In the genomic region with DNA sequence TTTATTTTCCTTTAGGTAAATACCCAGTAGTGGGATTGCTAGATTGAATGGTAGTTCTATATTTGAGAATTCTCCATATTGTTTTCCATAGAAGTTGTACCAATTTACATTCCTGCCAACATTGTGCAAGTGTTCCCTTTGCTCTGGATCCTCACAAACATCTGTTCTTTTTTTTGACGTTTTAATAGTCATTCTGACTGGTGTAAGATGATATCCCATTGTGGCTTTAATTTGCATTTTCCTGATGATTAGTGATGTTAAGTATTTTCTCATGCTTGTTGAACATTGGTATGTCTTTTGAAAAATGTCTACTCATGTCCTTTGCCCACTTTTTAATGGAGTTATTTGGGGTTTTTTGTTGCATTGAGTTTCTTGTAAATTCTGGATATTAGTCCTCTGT, we compare ENCODE assay signal across 19 cellular contexts.
DNase-seq lines count a peak whose midpoint lies in the region; ATAC-seq and TF ChIP-seq lines count a peak whose summit lies in the region.
"Had no signal": no experiment of that assay in that cellular context is flagged by ENCODE, and none has a peak within 500 bp of the region (broad histone marks: within the 10 kb centered on the region; RNA-seq: fewer than 3 reads in every experiment).

No MANE protein-coding gene starts in this region.

- no peak overlapping the region for H3K4me3 Mint-ChIP-seq in MCF 10A (ENCODE audit: unreplicated experiment)
- H3K4me3 Mint-ChIP-seq in activated CD4-positive, alpha-beta T cell treated with anti-CD3 and anti-CD28 coated beads, Interleukin-2, amount 10 ng/mL, durations not matched to agents 7 days and 5 days = no peak overlapping the region
- H3K4me3 Mint-ChIP-seq: memory B cell; stimulated activated effector memory CD8-positive, alpha-beta T cell treated with anti-CD3 and anti-CD28 coated beads, Interleukin-12 subunit alpha, Interleukin-12 subunit beta, amount 100 ng/mL, for 72 hours; type B pancreatic cell had no signal

- H3K27ac ChIP-seq in breast epithelium (no peak overlapping the region), RWPE2 (ENCODE audit: poor library complexity, severe bottlenecking) (no peak overlapping the region)
- H3K27ac ChIP-seq: dorsolateral prefrontal cortex, gastrocnemius medialis, right lobe of liver had no signal

- H3K9me3 ChIP-seq in breast epithelium (no peaks in the 10 kb centered on the region), RWPE2 (ENCODE audit: severe bottlenecking) (no peaks in the 10 kb centered on the region)
- H3K9me3 ChIP-seq: gastrocnemius medialis, right lobe of liver had no signal

- intact Hi-C loops in MCF 10A (cut with micrococcal nuclease) (no loop called here), breast epithelium (cut with DNase I; ENCODE audit: low total_unique reads) (no loop called here), head of caudate nucleus (cut with DNase I) (no loop called here)

- no peaks in the 10 kb centered on the region for H3K27me3 Mint-ChIP-seq in MCF 10A (ENCODE audit: insufficient read depth, unreplicated experiment)
- no peaks in the 10 kb centered on the region for H3K27me3 Mint-ChIP-seq in activated CD4-positive, alpha-beta T cell treated with anti-CD3 and anti-CD28 coated beads, Interleukin-2, amount 10 ng/mL, durations not matched to agents 7 days and 5 days
- H3K27me3 Mint-ChIP-seq: memory B cell, type B pancreatic cell had no signal

- H3K9me3 Mint-ChIP-seq in MCF 10A (ENCODE audit: unreplicated experiment) = no peaks in the 10 kb centered on the region
- no peaks in the 10 kb centered on the region for H3K9me3 Mint-ChIP-seq in activated CD4-positive, alpha-beta T cell treated with anti-CD3 and anti-CD28 coated beads, Interleukin-2, amount 10 ng/mL, durations not matched to agents 7 days and 5 days
- H3K9me3 Mint-ChIP-seq: memory B cell; stimulated activated effector memory CD8-positive, alpha-beta T cell treated with anti-CD3 and anti-CD28 coated beads, Interleukin-12 subunit alpha, Interleukin-12 subunit beta, amount 100 ng/mL, for 72 hours; type B pancreatic cell had no signal

- BruUV-seq in MCF 10A (replicated peaks; lab: Mats Ljungman, UMichigan) = no TSS peak

- no peak for TF ChIP-seq POLR2A in breast epithelium (IDR thresholded peaks at IDR 0.05)

- POLR2A ChIA-PET in MCF 10A (lab: Yijun Ruan, JAX) = interaction anchor here (0.7 kb wide), 1 partner anchor 189 kb away, joined by 3 read pairs; no protein-coding TSS in a partner anchor
- POLR2A ChIA-PET in activated CD4-positive, alpha-beta T cell treated with anti-CD3 and anti-CD28 coated beads, Interleukin-2, amount 10 ng/mL, durations not matched to agents 7 days and 5 days (lab: Charles Lee) = no interaction called here

- TF ChIP-seq CTCF in MCF 10A (IDR thresholded peaks at IDR 0.05; ENCODE audit: unreplicated experiment) (no peak), breast epithelium (IDR thresholded peaks at IDR 0.05) (no peak), RWPE2 (IDR thresholded peaks at IDR 0.05; ENCODE audit: poor library complexity, severe bottlenecking) (no peak), fibroblast of mammary gland (conservative IDR thresholded peaks at IDR 0.05; ENCODE audit: control insufficient read depth, insufficient read depth, low read depth, low read length) (no peak)

- ATAC-seq in RWPE2 (ENCODE audit: low read depth) = peak; percentile 74
- ATAC-seq: gastrocnemius medialis; HCT116; right lobe of liver; stimulated activated effector memory CD8-positive, alpha-beta T cell treated with anti-CD3 and anti-CD28 coated beads, Interleukin-12 subunit alpha, Interleukin-12 subunit beta, amount 100 ng/mL, for 72 hours had no signal

- H3K27me3 ChIP-seq in breast epithelium = no peaks in the 10 kb centered on the region
- no peaks in the 10 kb centered on the region for H3K27me3 ChIP-seq in RWPE2 (ENCODE audit: insufficient read depth, poor library complexity, severe bottlenecking)
- H3K27me3 ChIP-seq: dorsolateral prefrontal cortex, gastrocnemius medialis, right lobe of liver had no signal

- DNase-seq in MCF 10A (ENCODE audit: unreplicated experiment) (peak; percentile 53), breast epithelium (ENCODE audit: low spot score in 2 of 2) (no peak), RWPE2 (ENCODE audit: low spot score) (no peak), fibroblast of mammary gland (ENCODE audit: low read depth) (peak; percentile 96), head of caudate nucleus (no peak), NCI-H510A (lab: John Stamatoyannopoulos, UW) (no peak)
- no peak for DNase-seq in stimulated activated CD4-positive, alpha-beta T cell treated with anti-CD3 and anti-CD28 coated beads, Interleukin-4, amount 100 ng/mL, for 24 hours
- no peak for DNase-seq in activated CD4-positive, alpha-beta T cell treated with anti-CD3 and anti-CD28 coated beads, Interleukin-2, amount 10 ng/mL, durations not matched to agents 7 days and 5 days
- DNase-seq: activated T-cell treated with anti-CD3 and anti-CD28 coated beads, Interleukin-2, amount 50 U/mL, for 48 hours; dorsolateral prefrontal cortex; gastrocnemius medialis; NCI-H146; NCI-H774; right lobe of liver; Right ventricle myocardium superior had no signal

- H3K36me3 ChIP-seq in breast epithelium (no peaks in the 10 kb centered on the region), RWPE2 (ENCODE audit: low read depth) (no peaks in the 10 kb centered on the region)
- H3K36me3 ChIP-seq: gastrocnemius medialis, right lobe of liver had no signal

- peak overlapping the region; percentile 43 for H3K27ac Mint-ChIP-seq in MCF 10A (ENCODE audit: low read depth, unreplicated experiment)
- no peak overlapping the region for H3K27ac Mint-ChIP-seq in activated CD4-positive, alpha-beta T cell treated with anti-CD3 and anti-CD28 coated beads, Interleukin-2, amount 10 ng/mL, durations not matched to agents 7 days and 5 days
- H3K27ac Mint-ChIP-seq: memory B cell; stimulated activated effector memory CD8-positive, alpha-beta T cell treated with anti-CD3 and anti-CD28 coated beads, Interleukin-12 subunit alpha, Interleukin-12 subunit beta, amount 100 ng/mL, for 72 hours; type B pancreatic cell had no signal

- H3K36me3 Mint-ChIP-seq in MCF 10A (ENCODE audit: insufficient read depth, unreplicated experiment) = no peaks in the 10 kb centered on the region
- H3K36me3 Mint-ChIP-seq in activated CD4-positive, alpha-beta T cell treated with anti-CD3 and anti-CD28 coated beads, Interleukin-2, amount 10 ng/mL, durations not matched to agents 7 days and 5 days (ENCODE audit: low read depth) = no peaks in the 10 kb centered on the region
- H3K36me3 Mint-ChIP-seq: stimulated activated effector memory CD8-positive, alpha-beta T cell treated with anti-CD3 and anti-CD28 coated beads, Interleukin-12 subunit alpha, Interleukin-12 subunit beta, amount 100 ng/mL, for 72 hours had no signal

- CTCF ChIA-PET in MCF 10A (lab: Yijun Ruan, JAX) = no interaction called here
- CTCF ChIA-PET in activated CD4-positive, alpha-beta T cell treated with anti-CD3 and anti-CD28 coated beads, Interleukin-2, amount 10 ng/mL, durations not matched to agents 7 days and 5 days (lab: Charles Lee) = no interaction called here

- H3K4me1 Mint-ChIP-seq in MCF 10A (ENCODE audit: insufficient read depth, unreplicated experiment) = peaks cover 12% of the 10 kb centered on the region
- H3K4me1 Mint-ChIP-seq in activated CD4-positive, alpha-beta T cell treated with anti-CD3 and anti-CD28 coated beads, Interleukin-2, amount 10 ng/mL, durations not matched to agents 7 days and 5 days = no peaks in the 10 kb centered on the region
- H3K4me1 Mint-ChIP-seq: memory B cell; stimulated activated effector memory CD8-positive, alpha-beta T cell treated with anti-CD3 and anti-CD28 coated beads, Interleukin-12 subunit alpha, Interleukin-12 subunit beta, amount 100 ng/mL, for 72 hours had no signal

- no peaks in the 10 kb centered on the region for H3K4me1 ChIP-seq in breast epithelium
- H3K4me1 ChIP-seq in RWPE2 (ENCODE audit: insufficient read depth, poor library complexity, severe bottlenecking) = peaks cover 11% of the 10 kb centered on the region
- H3K4me1 ChIP-seq: gastrocnemius medialis, right lobe of liver had no signal

- no peak overlapping the region for H3K4me3 ChIP-seq in breast epithelium
- no peak overlapping the region for H3K4me3 ChIP-seq in RWPE2 (ENCODE audit: severe bottlenecking)
- H3K4me3 ChIP-seq in fibroblast of mammary gland (ENCODE audit: control insufficient read depth, low read depth, low read length) = no peak overlapping the region
- H3K4me3 ChIP-seq: dorsolateral prefrontal cortex, gastrocnemius medialis, right lobe of liver had no signal

Comparison
In these comparisons a context has a peak if more than half of its experiments do, and no peak if none do; other contexts are left out.
1. DNase-seq: peak in MCF 10A (single experiment) and fibroblast of mammary gland (single experiment); none in breast epithelium (0 of 2), RWPE2 (single experiment), head of caudate nucleus (0 of 42), stimulated activated CD4-positive, alpha-beta T cell treated with anti-CD3 and anti-CD28 coated beads, Interleukin-4, amount 100 ng/mL, for 24 hours (single experiment), activated CD4-positive, alpha-beta T cell treated with anti-CD3 and anti-CD28 coated beads, Interleukin-2, amount 10 ng/mL, durations not matched to agents 7 days and 5 days (single experiment) and NCI-H510A (single experiment).